Comparison of ENCODE assay signal across 8 cellular contexts in genomic region chr1:11272544-11272841, GRCh38. TPM values are rescaled to one million over a fixed set of nuclear protein-coding genes. Genes with fewer than 3 reads are reported as not detected.
DNase-seq lines count a peak whose midpoint lies in the region; ATAC-seq and TF ChIP-seq lines count a peak whose summit lies in the region.

No MANE protein-coding gene starts in this region.

- no peak overlapping the region for H3K14ac ChIP-seq in H9 (ENCODE audit: insufficient read depth, low read length)

- no peak for DNase-seq in H9
- DNase-seq in T-helper 17 cell: no peak
- peak; percentile 59 for DNase-seq in foreskin melanocyte
- no peak for DNase-seq in smooth muscle cell (lab: John Stamatoyannopoulos, UW; ENCODE audit: unreplicated experiment)
- no peak for DNase-seq in activated CD4-positive, CD25-positive, alpha-beta regulatory T cell (lab: John Stamatoyannopoulos, UW)
- DNase-seq in GF-D8 (lab: John Stamatoyannopoulos, UW): no peak
- no peak for DNase-seq in activated CD4-positive, alpha-beta T cell treated with anti-CD3 and anti-CD28 coated beads for 1 hour

- H3K27me3 ChIP-seq in H9 (ENCODE audit: insufficient read depth, low read length): no peaks in the 10 kb centered on the region
- no peaks in the 10 kb centered on the region for H3K27me3 ChIP-seq in smooth muscle cell (ENCODE audit: low read depth)

- peak overlapping the region in 1 of 3 experiments; percentile 91; a peak in 2 of 7 replicates for H3K27ac Mint-ChIP-seq in H9
- no peak overlapping the region for H3K27ac Mint-ChIP-seq in T-helper 17 cell

- H3F3A ChIP-seq in smooth muscle cell (ENCODE audit: low read depth): no peaks in the 10 kb centered on the region

- H3K9me3 ChIP-seq in H9 (ENCODE audit: control insufficient read depth, low read depth, low read length): no peaks in the 10 kb centered on the region
- H3K9me3 ChIP-seq in T-helper 17 cell (ENCODE audit: control insufficient read depth, low read length, poor library complexity, severe bottlenecking): no peaks in the 10 kb centered on the region
- no peaks in the 10 kb centered on the region for H3K9me3 ChIP-seq in smooth muscle cell (replicated peaks; ENCODE audit: low read depth)

- H2BK5ac ChIP-seq in H9 (ENCODE audit: insufficient read length, low read length): no peak overlapping the region

- no peak overlapping the region for H3T11ph ChIP-seq in H9 (ENCODE audit: low read length)

- H3K23ac ChIP-seq in H9 (ENCODE audit: insufficient read length, low read depth, low read length): no peak overlapping the region

- H3K79me2 ChIP-seq in H9 (ENCODE audit: insufficient read depth, low read length) (peaks cover 7% of the 10 kb centered on the region; the same call in 1 of the 2 replicates), smooth muscle cell (ENCODE audit: low read depth) (peaks cover 28% of the 10 kb centered on the region)

- no peak overlapping the region for H2BK20ac ChIP-seq in H9 (ENCODE audit: low read depth, low read length, poor library complexity, severe bottlenecking)

- H3K27ac ChIP-seq in H9 (ENCODE audit: insufficient read length, low read depth, low read length) (no peak overlapping the region), smooth muscle cell (ENCODE audit: low read depth) (no peak overlapping the region)

- H3K9ac ChIP-seq in H9 (ENCODE audit: extremely low read depth, insufficient read length, low read length) (no peak overlapping the region), smooth muscle cell (ENCODE audit: low read depth) (no peak overlapping the region)

- H3K4me3 ChIP-seq in smooth muscle cell: peak overlapping the region; percentile 41

- no peak overlapping the region for H2BK15ac ChIP-seq in H9 (ENCODE audit: low read depth, low read length)

- no peak overlapping the region for H4K5ac ChIP-seq in H9 (ENCODE audit: insufficient read length, low read depth, low read length)

- no peaks in the 10 kb centered on the region for H3K9me3 Mint-ChIP-seq in H9

- H3K27me3 Mint-ChIP-seq in H9 (ENCODE audit: low read depth) (no peaks in the 10 kb centered on the region), T-helper 17 cell (no peaks in the 10 kb centered on the region)

- H3K4me1 Mint-ChIP-seq in H9: peaks cover 18 to 20% of the 10 kb centered on the region in 2 experiments
- H3K4me1 Mint-ChIP-seq in T-helper 17 cell: peaks cover 22% of the 10 kb centered on the region

- H3K23me2 ChIP-seq in H9 (ENCODE audit: insufficient read length, low read depth, low read length, poor library complexity, severe bottlenecking): peaks cover 7% of the 10 kb centered on the region

- no peak overlapping the region for H3K56ac ChIP-seq in H9 (ENCODE audit: insufficient read length, low read depth, low read length)

- H4K20me1 ChIP-seq in H9 (ENCODE audit: control insufficient read depth, insufficient read depth, insufficient read length): no peaks in the 10 kb centered on the region
- no peaks in the 10 kb centered on the region for H4K20me1 ChIP-seq in smooth muscle cell (ENCODE audit: low read depth)

- TF ChIP-seq CTCF in H9 (conservative IDR thresholded peaks at IDR 0.05) (no peak; the same call in 2 of the 3 replicates), smooth muscle cell (IDR thresholded peaks at IDR 0.05; ENCODE audit: borderline replicate concordance, insufficient read depth, poor library complexity, severe bottlenecking) (no peak)

- H2BK12ac ChIP-seq in H9 (ENCODE audit: insufficient read length, low read depth, low read length): no peak overlapping the region

- H2AFZ ChIP-seq in H9 (ENCODE audit: low read length) (peak overlapping the region; percentile 0), smooth muscle cell (ENCODE audit: low read depth) (peak overlapping the region; percentile 56)

- H3K36me3 ChIP-seq in smooth muscle cell (ENCODE audit: low read depth): no peaks in the 10 kb centered on the region

- H2BK120ac ChIP-seq in H9 (ENCODE audit: low read depth, low read length, poor library complexity, severe bottlenecking): no peak overlapping the region

- H4K8ac ChIP-seq in H9 (replicated peaks; ENCODE audit: insufficient read length, low read depth, low read length): no peak overlapping the region

- H3K4me2 ChIP-seq in H9 (ENCODE audit: insufficient read depth, insufficient read length, low read length) (peak overlapping the region; percentile 9), smooth muscle cell (peak overlapping the region; percentile 83)

- H3K4me1 ChIP-seq in H9 (ENCODE audit: insufficient read depth, low read length) (peaks cover 2% of the 10 kb centered on the region; the same call in 1 of the 2 replicates), smooth muscle cell (ENCODE audit: low read depth) (peaks cover 12% of the 10 kb centered on the region)

- H3K18ac ChIP-seq in H9 (ENCODE audit: insufficient read length, low read depth, low read length): no peak overlapping the region

- peak overlapping the region in 1 of 2 experiments; percentile 64; a peak in 3 of 5 replicates for H3K4me3 Mint-ChIP-seq in H9
- peak overlapping the region; percentile 74 for H3K4me3 Mint-ChIP-seq in T-helper 17 cell

- H2AK5ac ChIP-seq in H9 (ENCODE audit: insufficient read length, low read length): no peak overlapping the region

- H3K79me1 ChIP-seq in H9 (ENCODE audit: insufficient read depth, low read depth, low read length, poor library complexity, severe bottlenecking): no peaks in the 10 kb centered on the region

- no peak overlapping the region for H4K91ac ChIP-seq in H9 (ENCODE audit: insufficient read length, low read depth, low read length)

- no CpG with 5 or more reads among the region's 9 CpGs for WGBS in H9 (ENCODE audit: extremely low coverage, insufficient read length, low lambda C conversion rate)
- 13% methylated on average over 9 of the region's 9 CpGs for WGBS in smooth muscle cell (ENCODE audit: low lambda C conversion rate)

- H3K36me3 Mint-ChIP-seq in H9 (ENCODE audit: insufficient read depth in 1 of 3, low read depth in 3 of 3) (peaks cover 6 to 15% (median 10%) of the 10 kb centered on the region in 3 experiments), T-helper 17 cell (ENCODE audit: low read depth) (peaks cover 9% of the 10 kb centered on the region)

- ATAC-seq in T-helper 17 cell: no peak
- ATAC-seq in HG03159 (IDR thresholded peaks at IDR 0.05; ENCODE audit: unreplicated experiment): no peak

- no peak overlapping the region for H3K4ac ChIP-seq in H9 (ENCODE audit: low read depth, low read length)

RNA-seq across cellular contexts. Expression of gene UBIAD1, which starts 0.5 kb away (rescaled TPM):
- total RNA-seq in H9 (2021) (30.2 and 31.8 TPM in 2 replicates), T-helper 17 cell (10 to 100 TPM; 19.1 to 25.3 TPM), smooth muscle cell (4.7 and 5.8 TPM in 2 replicates)
- polyA plus RNA-seq in smooth muscle cell: 7.9 and 12.7 TPM in 2 replicates

RNA-seq across cellular contexts. Expression of gene MTOR, which starts 10.1 kb away (rescaled TPM):
- total RNA-seq in H9 (2021) (62.9 and 67.5 TPM in 2 replicates), T-helper 17 cell (10 to 100 TPM; 47.3 to 50.0 TPM), smooth muscle cell (26.8 and 26.9 TPM in 2 replicates)
- polyA plus RNA-seq in smooth muscle cell: 11.2 and 13.4 TPM in 2 replicates
